In genomic region chr16:74743668-74744299, GRCh38 we compare ENCODE assay signal across 9 cellular contexts. TPM values are rescaled to one million over a fixed set of nuclear protein-coding genes. Genes with fewer than 3 reads are reported as not detected.
DNase-seq lines count a peak whose midpoint lies in the region; ATAC-seq, FAIRE-seq and TF ChIP-seq lines count a peak whose summit lies in the region.
"Had no signal": no experiment of that assay in that cellular context is flagged by ENCODE, and none has a peak within 500 bp of the region (broad histone marks: within the 10 kb centered on the region; RNA-seq: fewer than 3 reads in every experiment).

No MANE protein-coding gene starts in this region.

- no peaks in the 10 kb centered on the region for H3K9me3 Mint-ChIP-seq in type B pancreatic cell
- no peaks in the 10 kb centered on the region for H3K9me3 Mint-ChIP-seq in activated naive CD4-positive, alpha-beta T cell treated with anti-CD3 and anti-CD28 coated beads for 36 hours

- H3K9me3 ChIP-seq in keratinocyte (ENCODE audit: control insufficient read depth, low read depth, low read length): no peaks in the 10 kb centered on the region

- CTCF ChIA-PET in activated naive CD4-positive, alpha-beta T cell treated with anti-CD3 and anti-CD28 coated beads for 36 hours (lab: Charles Lee): interaction anchor here (0.6 kb wide), 1 partner anchor 179 kb away, joined by 5 read pairs; no protein-coding TSS in a partner anchor

- no peak overlapping the region for H3K4me3 Mint-ChIP-seq in type B pancreatic cell
- no peak overlapping the region for H3K4me3 Mint-ChIP-seq in activated naive CD4-positive, alpha-beta T cell treated with anti-CD3 and anti-CD28 coated beads for 36 hours

- H3K27ac ChIP-seq in keratinocyte (ENCODE audit: control insufficient read depth, insufficient read depth, low read length): peak overlapping the region; percentile 88
- H3K27ac ChIP-seq: SK-N-MC had no signal

- H3K4me1 Mint-ChIP-seq in type B pancreatic cell (ENCODE audit: unreplicated experiment): peaks cover 11% of the 10 kb centered on the region
- no peaks in the 10 kb centered on the region for H3K4me1 Mint-ChIP-seq in activated naive CD4-positive, alpha-beta T cell treated with anti-CD3 and anti-CD28 coated beads for 36 hours (ENCODE audit: low read depth)

- H3K36me3 Mint-ChIP-seq in type B pancreatic cell: no peaks in the 10 kb centered on the region
- no peaks in the 10 kb centered on the region for H3K36me3 Mint-ChIP-seq in activated naive CD4-positive, alpha-beta T cell treated with anti-CD3 and anti-CD28 coated beads for 36 hours (ENCODE audit: low read depth)

- peak overlapping the region; percentile 6 to 49 (median 24) for H3K4me3 ChIP-seq in keratinocyte (ENCODE audit: control insufficient read depth in 2 of 3, extremely low read depth in 1 of 3, insufficient read depth in 2 of 3, low read depth in 1 of 3, low read length in 3 of 3)
- H3K4me3 ChIP-seq: SK-N-MC had no signal

- TF ChIP-seq CTCF in keratinocyte (optimal IDR thresholded peaks at IDR 0.05 in 1 of 3, IDR thresholded peaks at IDR 0.05 in 1 of 3, conservative IDR thresholded peaks at IDR 0.05 in 1 of 3; ENCODE audit: extremely low read depth in 1 of 3, insufficient read depth in 2 of 3, low read length in 3 of 3): no peak
- no peak for TF ChIP-seq CTCF in type B pancreatic cell (conservative IDR thresholded peaks at IDR 0.05)

- H3K9me1 ChIP-seq in keratinocyte (ENCODE audit: control insufficient read depth, extremely low read depth, insufficient read depth, low read length): no peaks in the 10 kb centered on the region

- DNase-seq in HuH-7.5 (ENCODE audit: low spot score) (peak; percentile 52), SHP77 treated with DMSO at 0.1 percent for 48 hours (lab: John Stamatoyannopoulos, UW) (peak; percentile 79), keratinocyte (ENCODE audit: low read depth, low spot score) (peak; percentile 99), type B pancreatic cell (ENCODE audit: extremely low spot score, unreplicated experiment) (no peak), islet precursor cell (no peak)
- DNase-seq in activated naive CD4-positive, alpha-beta T cell treated with anti-CD3 and anti-CD28 coated beads for 36 hours: no peak
- DNase-seq: effector memory CD4-positive, alpha-beta T cell had no signal

- H3K9ac ChIP-seq in keratinocyte (ENCODE audit: control insufficient read depth, extremely low read depth, insufficient read depth, low read length): peak overlapping the region; percentile 73

- FAIRE-seq in keratinocyte (lab: Jason Lieb, UNC): peak; percentile 96

- H3K27me3 ChIP-seq in keratinocyte (ENCODE audit: control insufficient read depth, extremely low read depth, insufficient read depth, low read length): no peaks in the 10 kb centered on the region

- H4K20me1 ChIP-seq in keratinocyte (ENCODE audit: control insufficient read depth, extremely low read depth, insufficient read depth, low read length): no peaks in the 10 kb centered on the region

- peak overlapping the region; percentile 87 for H3K27ac Mint-ChIP-seq in type B pancreatic cell
- H3K27ac Mint-ChIP-seq in activated naive CD4-positive, alpha-beta T cell treated with anti-CD3 and anti-CD28 coated beads for 36 hours: no peak overlapping the region

- intact Hi-C loops in activated naive CD4-positive, alpha-beta T cell treated with anti-CD3 and anti-CD28 coated beads for 36 hours (cut with micrococcal nuclease): no loop called here

- H3K79me2 ChIP-seq in keratinocyte (ENCODE audit: control insufficient read depth, insufficient read depth, low read length): no peaks in the 10 kb centered on the region

- H3K4me2 ChIP-seq in keratinocyte (ENCODE audit: control insufficient read depth, extremely low read depth, insufficient read depth, low read depth, low read length): peak overlapping the region; percentile 79

- H2AFZ ChIP-seq in keratinocyte (ENCODE audit: control insufficient read depth, low read length): peak overlapping the region; percentile 77

- no peaks in the 10 kb centered on the region for H3K36me3 ChIP-seq in keratinocyte (ENCODE audit: control insufficient read depth in 2 of 2, extremely low read depth in 1 of 2, insufficient read depth in 2 of 2, low read length in 2 of 2)

- no peaks in the 10 kb centered on the region for H3K27me3 Mint-ChIP-seq in type B pancreatic cell
- peaks cover 2% of the 10 kb centered on the region for H3K27me3 Mint-ChIP-seq in activated naive CD4-positive, alpha-beta T cell treated with anti-CD3 and anti-CD28 coated beads for 36 hours (ENCODE audit: low read depth)

- dilution Hi-C loops in keratinocyte (cut with MboI; ENCODE audit: extremely low pct_ligation_motif_present, low sequenced_read_pairs): no loop called here

- no peak for ATAC-seq in GM18873 (IDR thresholded peaks at IDR 0.05; ENCODE audit: low FRiP score, unreplicated experiment)

- H3K4me1 ChIP-seq in keratinocyte (ENCODE audit: control insufficient read depth, extremely low read depth, insufficient read depth, low read length): peaks cover 35% of the 10 kb centered on the region

RNA-seq across cellular contexts. Expression of gene FA2H, which starts 30.8 kb away (rescaled TPM):
- polyA plus RNA-seq in keratinocyte: 0.03 to 0.16 TPM (median 0.09 TPM) in 3 replicates
- polyA plus RNA-seq in keratinocyte (2011; ENCODE audit: low read depth): 1.4 TPM
- polyA plus RNA-seq in keratinocyte (2011; cell fraction: cytosol; rRNA removed): not detected in 2 replicates
- not detected in 2 replicates for polyA plus RNA-seq in keratinocyte (2011; cell fraction: nucleus; rRNA removed)
- polyA plus RNA-seq in keratinocyte (2012; ENCODE audit: low replicate concordance): 0.07 and 2.8 TPM in 2 replicates
- 0.06 TPM in 1 of 3 replicates, not detected in the others for polyA minus RNA-seq in keratinocyte
- polyA minus RNA-seq in keratinocyte (2011; cell fraction: cytosol; rRNA and poly(A)+ RNA removed): not detected
- not detected in 2 replicates for polyA minus RNA-seq in keratinocyte (2011; cell fraction: nucleus; rRNA and poly(A)+ RNA removed)
- total RNA-seq in type B pancreatic cell (ENCODE audit: low replicate concordance): 5.0 and 7.0 TPM in 2 replicates
- under 1 TPM in 1 of 2 experiments, not detected in 1; 0.15 TPM for total RNA-seq in activated naive CD4-positive, alpha-beta T cell treated with anti-CD3 and anti-CD28 coated beads for 36 hours

RNA-seq across cellular contexts. Expression of gene MLKL, which starts 43.1 kb away (rescaled TPM):
- 6.4 to 12.5 TPM (median 12.4 TPM) in 3 replicates for polyA plus RNA-seq in keratinocyte
- polyA plus RNA-seq in keratinocyte (2011; ENCODE audit: low read depth): 1.1 TPM
- polyA plus RNA-seq in keratinocyte (2011; cell fraction: cytosol; rRNA removed): 7.4 and 10.1 TPM in 2 replicates
- 16.9 and 17.5 TPM in 2 replicates for polyA plus RNA-seq in keratinocyte (2011; cell fraction: nucleus; rRNA removed)
- polyA plus RNA-seq in keratinocyte (2012; ENCODE audit: low replicate concordance): 2.0 and 12.6 TPM in 2 replicates
- 3.8 to 9.7 TPM (median 5.1 TPM) in 3 replicates for polyA minus RNA-seq in keratinocyte
- 4.6 TPM for polyA minus RNA-seq in keratinocyte (2011; cell fraction: cytosol; rRNA and poly(A)+ RNA removed)
- 2.6 and 5.2 TPM in 2 replicates for polyA minus RNA-seq in keratinocyte (2011; cell fraction: nucleus; rRNA and poly(A)+ RNA removed)
- 0.58 and 2.8 TPM in 2 replicates for total RNA-seq in type B pancreatic cell (ENCODE audit: low replicate concordance)
- total RNA-seq in activated naive CD4-positive, alpha-beta T cell treated with anti-CD3 and anti-CD28 coated beads for 36 hours: 10 to 100 TPM; 10.7 to 12.0 TPM

Comparison
In these comparisons a context has a peak if more than half of its experiments do, and no peak if none do; other contexts are left out.
1. DNase-seq: peak in HuH-7.5 (single experiment), SHP77 treated with DMSO at 0.1 percent for 48 hours (single experiment) and keratinocyte (single experiment); none in type B pancreatic cell (single experiment), islet precursor cell (single experiment) and activated naive CD4-positive, alpha-beta T cell treated with anti-CD3 and anti-CD28 coated beads for 36 hours (single experiment).